In the genomic region with DNA sequence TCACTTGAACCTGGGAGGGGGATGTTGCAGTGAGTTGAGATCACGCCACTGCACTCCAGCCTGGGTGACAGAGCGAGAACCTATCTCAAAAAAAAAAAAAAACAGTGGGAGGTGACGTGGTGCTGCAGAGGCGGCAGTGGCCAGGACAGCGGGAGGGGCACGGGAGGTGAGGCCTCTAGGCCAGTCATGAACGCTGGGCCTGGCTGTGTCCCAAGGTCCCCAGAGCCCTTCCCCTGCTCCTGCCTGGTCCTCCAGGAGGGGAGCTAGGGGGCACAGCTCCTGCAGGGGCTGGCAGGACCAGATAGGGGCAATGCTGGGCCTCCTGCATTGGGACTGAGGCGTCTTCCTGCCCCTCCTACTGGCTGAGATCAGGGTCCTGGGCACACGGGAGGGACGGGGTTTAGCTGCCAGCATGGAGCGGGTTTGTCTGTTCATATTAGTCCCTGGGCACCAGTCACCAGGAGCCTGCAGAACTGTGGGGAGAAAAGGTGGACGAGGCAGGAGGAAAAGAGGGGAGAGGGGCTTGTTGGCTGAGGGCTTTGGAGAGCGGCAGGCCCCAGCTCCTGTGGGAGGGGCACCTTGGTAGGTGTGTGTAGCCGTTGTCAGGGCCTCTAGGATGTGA, we compare ENCODE assay signal across 29 cellular contexts. TPM values are rescaled to one million over a fixed set of nuclear protein-coding genes. Genes with fewer than 3 reads are reported as not detected.
DNase-seq lines count a peak whose midpoint lies in the region; ATAC-seq, FAIRE-seq and TF ChIP-seq lines count a peak whose summit lies in the region.
"Had no signal": no experiment of that assay in that cellular context is flagged by ENCODE, and none has a peak within 500 bp of the region (broad histone marks: within the 10 kb centered on the region; RNA-seq: fewer than 3 reads in every experiment).

No MANE protein-coding gene starts in this region.

- no peak overlapping the region for H3K4me3 Mint-ChIP-seq in nephron progenitor cell
- H3K4me3 Mint-ChIP-seq: activated CD8-positive, alpha-beta memory T cell treated with anti-CD3 and anti-CD28 coated beads, Interleukin-2, amount 10 ng/mL, durations not matched to agents 7 days and 5 days; activated T-cell treated with anti-CD3 and anti-CD28 coated beads, Interleukin-2, amount 50 U/mL, for 72 hours had no signal

- in situ Hi-C loops in HepG2 (cut with HindIII; ENCODE audit: extremely low pct_ligation_motif_present, low pct_unique_long_range_greater_than_20kb) = no loop called here

- peaks cover 20% of the 10 kb centered on the region for H3K36me3 Mint-ChIP-seq in nephron progenitor cell (ENCODE audit: low read depth)

- H3K27ac Mint-ChIP-seq in nephron progenitor cell = no peak overlapping the region
- H3K27ac Mint-ChIP-seq: activated CD8-positive, alpha-beta memory T cell treated with anti-CD3 and anti-CD28 coated beads, Interleukin-2, amount 10 ng/mL, durations not matched to agents 7 days and 5 days; activated T-cell treated with anti-CD3 and anti-CD28 coated beads, Interleukin-2, amount 50 U/mL, for 72 hours had no signal

- H3K9me3 Mint-ChIP-seq in nephron progenitor cell = no peaks in the 10 kb centered on the region
- H3K9me3 Mint-ChIP-seq: activated T-cell treated with anti-CD3 and anti-CD28 coated beads, Interleukin-2, amount 50 U/mL, for 72 hours; IgD-negative memory B cell had no signal

- peaks cover 13% of the 10 kb centered on the region; the same call in 1 of the 2 replicates for H4K20me1 ChIP-seq in HepG2 (ENCODE audit: insufficient read depth, low read length)

- no peak overlapping the region for H3K27ac ChIP-seq in right lobe of liver
- H3K27ac ChIP-seq in HepG2 (ENCODE audit: extremely low read length, insufficient read depth, low read length) = no peak overlapping the region
- H3K27ac ChIP-seq: A549, body of pancreas, left lung, Peyer's patch, thoracic aorta had no signal

- no peak overlapping the region for H2AFZ ChIP-seq in HepG2 (ENCODE audit: low read length)

- peaks cover 23% of the 10 kb centered on the region for H3K79me2 ChIP-seq in HepG2 (ENCODE audit: insufficient read depth, low read length)

- H3K9me3 ChIP-seq in right lobe of liver (no peaks in the 10 kb centered on the region), HepG2 (ENCODE audit: low read length) (no peaks in the 10 kb centered on the region)
- H3K9me3 ChIP-seq: A549, body of pancreas, left lung, Peyer's patch, thoracic aorta had no signal

- no peak for FAIRE-seq in HepG2 (lab: Jason Lieb, UNC)
- FAIRE-seq: A549, endothelial cell of umbilical vein, G401.6, H54 had no signal

- no peak for ATAC-seq in right lobe of liver
- ATAC-seq in HepG2 = no peak
- ATAC-seq: activated CD8-positive, alpha-beta memory T cell treated with anti-CD3 and anti-CD28 coated beads, Interleukin-2, amount 10 ng/mL, durations not matched to agents 7 days and 5 days; activated T-cell treated with anti-CD3 and anti-CD28 coated beads, Interleukin-2, amount 50 U/mL, for 72 hours; body of pancreas; left lung; stimulated activated naive CD8-positive, alpha-beta T cell treated with anti-CD3 and anti-CD28 coated beads, Interleukin-15, Interleukin-2, amounts not matched to agents 100 U/mL and 50 U/mL, for 24 hours had no signal

- no peaks in the 10 kb centered on the region for H3K27me3 ChIP-seq in right lobe of liver
- H3K27me3 ChIP-seq in HepG2 (ENCODE audit: control insufficient read depth in 1 of 2, insufficient read depth in 2 of 2, low read length in 2 of 2) = no peaks in the 10 kb centered on the region; a peak in 1 of 5 replicates
- H3K27me3 ChIP-seq: body of pancreas, dorsolateral prefrontal cortex, left lung, Peyer's patch had no signal

- POLR2A ChIA-PET in HepG2 (lab: Yijun Ruan, JAX) = interaction anchor here (1.0 to 3.4 kb wide), 2 partner anchors 11 to 40 kb away, joined by 3 to 24 read pairs; a partner anchor contains a TSS

- no peak overlapping the region for H3K9ac ChIP-seq in HepG2 (ENCODE audit: insufficient read depth, low read depth, low read length)

- TF ChIP-seq POLR2A in right lobe of liver (IDR thresholded peaks at IDR 0.05) (no peak), HepG2 (IDR thresholded peaks at IDR 0.05; ENCODE audit: insufficient read depth in 1 of 2, low read depth in 2 of 2, low read length in 2 of 2) (no peak), erythroblast (IDR thresholded peaks at IDR 0.05; ENCODE audit: low read length) (no peak)

- no peak overlapping the region for H3K4me2 ChIP-seq in HepG2 (ENCODE audit: low read depth, low read length)
- H3K4me2 ChIP-seq: A549 had no signal

- H3K4me3 ChIP-seq in right lobe of liver (no peak overlapping the region), HepG2 (replicated peaks in 1 of 3; ENCODE audit: insufficient read depth in 1 of 3, low read depth in 2 of 3, low read length in 3 of 3) (no peak overlapping the region)
- H3K4me3 ChIP-seq: A549, body of pancreas, dorsolateral prefrontal cortex, left lung, Peyer's patch, thoracic aorta had no signal

- peaks cover 24% of the 10 kb centered on the region for H3K4me1 Mint-ChIP-seq in nephron progenitor cell

- peaks cover 7% of the 10 kb centered on the region for H3K27me3 Mint-ChIP-seq in nephron progenitor cell (ENCODE audit: low read depth, poor library complexity)
- H3K27me3 Mint-ChIP-seq: activated CD8-positive, alpha-beta memory T cell treated with anti-CD3 and anti-CD28 coated beads, Interleukin-2, amount 10 ng/mL, durations not matched to agents 7 days and 5 days; IgD-negative memory B cell had no signal

- intact Hi-C loops in right lobe of liver (cut with DNase I) (loop anchor here (5.0 to 10.0 kb wide), 2 partner anchors 53 to 61 kb away; no protein-coding TSS in a partner anchor), HepG2 (cut with micrococcal nuclease; ENCODE audit: unreplicated experiment) (no loop called here)

- H3K4me1 ChIP-seq in right lobe of liver (peaks cover 0 to 10% (median 0%) of the 10 kb centered on the region in 4 donors), HepG2 (ENCODE audit: insufficient read depth, low read length) (peaks cover 22% of the 10 kb centered on the region)

- BruUV-seq in HepG2 (replicated peaks; lab: Mats Ljungman, UMichigan) = no TSS peak

- TF ChIP-seq EP300 in HepG2 (IDR thresholded peaks at IDR 0.05; ENCODE audit: low read depth in 2 of 2, low read length in 2 of 2) = no peak
- no peak for TF ChIP-seq EP300 in HepG2 (CRISPR knock-in tag; IDR thresholded peaks at IDR 0.05; ENCODE audit: borderline replicate concordance)

- TF ChIP-seq RAD21 in HepG2 (CRISPR knock-in tag; IDR thresholded peaks at IDR 0.05) = no peak

- TF ChIP-seq CTCF in right lobe of liver (IDR thresholded peaks at IDR 0.05) (no peak), HepG2 (CRISPR knock-in tag; IDR thresholded peaks at IDR 0.05) (no peak), nephron progenitor cell (IDR thresholded peaks at IDR 0.05) (no peak)

- H3K36me3 ChIP-seq in right lobe of liver = peaks cover 0 to 24% (median 8%) of the 10 kb centered on the region in 4 donors
- peaks cover 4 to 28% of the 10 kb centered on the region in 2 experiments; a peak in 4 of 5 replicates for H3K36me3 ChIP-seq in HepG2 (replicated peaks in 1 of 2; ENCODE audit: control insufficient read depth in 1 of 2, insufficient read depth in 2 of 2, low read length in 2 of 2)

- DNase-seq in right lobe of liver (peak in 2 of 3 donors; percentile 47 to 49), HepG2 (ENCODE audit: low spot score) (no peak), erythroblast (lab: John Stamatoyannopoulos, UW) (peak; percentile 61 to 70), activated T-cell treated with anti-CD3 and anti-CD28 coated beads for 4 hours (no peak), nephron progenitor cell (no peak), CD1c-positive myeloid dendritic cell (ENCODE audit: extremely low spot score) (no peak)
- DNase-seq: activated CD4-positive, alpha-beta T cell treated with anti-CD3 and anti-CD28 coated beads, Interleukin-2, amount 50 U/mL, for 1 hour; activated CD8-positive, alpha-beta memory T cell treated with anti-CD3 and anti-CD28 coated beads, Interleukin-2, amount 10 ng/mL, durations not matched to agents 7 days and 5 days; activated naive CD4-positive, alpha-beta T cell; activated T-cell treated with anti-CD3 and anti-CD28 coated beads, Interleukin-2, amount 50 U/mL, for 72 hours; cerebellar nuclear complex; DMS53; dorsolateral prefrontal cortex; left lung; NCI-H1105; NCI-H1930; NCI-H526 treated with DMSO at 0.1 percent for 48 hours; nucleus accumbens; stimulated activated naive CD8-positive, alpha-beta T cell treated with anti-CD3 and anti-CD28 coated beads, Interleukin-15, Interleukin-2, amounts not matched to agents 100 U/mL and 50 U/mL, for 24 hours; SW 1271; T-helper 9 cell had no signal

- CTCF ChIA-PET in HepG2 (lab: Yijun Ruan, JAX; ENCODE audit: low intra/inter-chr PET ratio, low total read pairs) = no interaction called here

- WGBS in right lobe of liver (ENCODE audit: insufficient coverage, low coverage, low lambda C conversion rate, missing lambda C conversion rate) = 88% methylated on average over 6 of the region's 14 CpGs
- WGBS in HepG2 (ENCODE audit: low lambda C conversion rate) = 98% methylated on average over 14 of the region's 14 CpGs

RNA-seq across cellular contexts. Expression of a gene that starts 4.5 kb away (rescaled TPM):
- 10 to 100 TPM in 5 of 6 experiments, 1 to 10 TPM in 1; 9.7 to 22.1 (median 15.6) TPM for total RNA-seq in right lobe of liver
- 8.7 and 10.8 TPM in 2 replicates for total RNA-seq in HepG2 (2016; rRNA removed; fragmentation: Illumina TruSeq; extraction: Trizol)
- total RNA-seq in HepG2 (2016; cell fraction: cytosol; rRNA removed; fragmentation: Illumina TruSeq; extraction: Trizol; ENCODE audit: low read depth) = 3.9 and 4.1 TPM in 2 replicates
- total RNA-seq in HepG2 (2016; cell fraction: insoluble cytoplasmic fraction; rRNA removed; fragmentation: Illumina TruSeq; extraction: Trizol) = 7.6 and 11.7 TPM in 2 replicates
- total RNA-seq in HepG2 (2016; cell fraction: membrane; rRNA removed; fragmentation: Illumina TruSeq; extraction: Trizol) = 11.5 and 13.1 TPM in 2 replicates
- 8.3 and 8.5 TPM in 2 replicates for total RNA-seq in HepG2 (2016; cell fraction: nucleus; rRNA removed; fragmentation: Illumina TruSeq; extraction: Trizol)
- 9.0 and 14.8 TPM in 2 replicates for polyA plus RNA-seq in HepG2 (2011; rRNA removed)
- polyA plus RNA-seq in HepG2 (2011; cell fraction: cytosol; rRNA removed) = 8.8 and 11.2 TPM in 2 replicates
- polyA plus RNA-seq in HepG2 (2011; cell fraction: nucleus; rRNA removed) = 42.0 and 50.6 TPM in 2 replicates
- polyA plus RNA-seq in HepG2 (2012) = 17.3 and 19.9 TPM in 2 replicates
- 3.9 and 4.4 TPM in 2 replicates for polyA plus RNA-seq in HepG2 (2016; cell fraction: cytosol; fragmentation: Illumina TruSeq; extraction: Trizol; ENCODE audit: low read depth)
- 10.5 and 15.1 TPM in 2 replicates for polyA plus RNA-seq in HepG2 (2016; cell fraction: insoluble cytoplasmic fraction; fragmentation: Illumina TruSeq; extraction: Trizol; ENCODE audit: low read depth)
- 8.5 and 10.6 TPM in 2 replicates for polyA plus RNA-seq in HepG2 (2016; cell fraction: membrane; fragmentation: Illumina TruSeq; extraction: Trizol; ENCODE audit: low read depth)
- 25.7 and 31.5 TPM in 2 replicates for polyA plus RNA-seq in HepG2 (2016; cell fraction: nucleus; fragmentation: Illumina TruSeq; extraction: Trizol; ENCODE audit: insufficient read depth, low read depth)
- 17.6 and 23.5 TPM in 2 replicates for polyA minus RNA-seq in HepG2 (2011; rRNA and poly(A)+ RNA removed; ENCODE audit: low replicate concordance)
- 10.0 and 13.0 TPM in 2 replicates for polyA minus RNA-seq in HepG2 (2011; cell fraction: cytosol; rRNA and poly(A)+ RNA removed)
- polyA minus RNA-seq in HepG2 (2011; cell fraction: nucleus; rRNA and poly(A)+ RNA removed) = 11.2 and 11.7 TPM in 2 replicates

RNA-seq across cellular contexts. Expression of a gene that starts 6.4 kb away (rescaled TPM):
- 1 to 10 TPM in 3 of 6 experiments, under 1 TPM in 3; 0.42 to 2.9 (median 1.3) TPM for total RNA-seq in right lobe of liver
- total RNA-seq in HepG2 (2016; rRNA removed; fragmentation: Illumina TruSeq; extraction: Trizol) = 0.83 and 1.0 TPM in 2 replicates
- 3.2 and 3.7 TPM in 2 replicates for total RNA-seq in HepG2 (2016; cell fraction: cytosol; rRNA removed; fragmentation: Illumina TruSeq; extraction: Trizol; ENCODE audit: low read depth)
- total RNA-seq in HepG2 (2016; cell fraction: insoluble cytoplasmic fraction; rRNA removed; fragmentation: Illumina TruSeq; extraction: Trizol) = 0.56 and 1.1 TPM in 2 replicates
- total RNA-seq in HepG2 (2016; cell fraction: membrane; rRNA removed; fragmentation: Illumina TruSeq; extraction: Trizol) = 1.6 and 2.1 TPM in 2 replicates
- 0.81 TPM in 1 of 2 replicates, not detected in the other for total RNA-seq in HepG2 (2016; cell fraction: nucleus; rRNA removed; fragmentation: Illumina TruSeq; extraction: Trizol)
- polyA plus RNA-seq in HepG2 (2011; rRNA removed) = 0.14 and 0.20 TPM in 2 replicates
- 0.25 and 0.55 TPM in 2 replicates for polyA plus RNA-seq in HepG2 (2011; cell fraction: cytosol; rRNA removed)
- polyA plus RNA-seq in HepG2 (2011; cell fraction: nucleus; rRNA removed) = 1.0 and 1.6 TPM in 2 replicates
- polyA plus RNA-seq in HepG2 (2012) = 0.25 and 0.69 TPM in 2 replicates
- 7.2 and 8.1 TPM in 2 replicates for polyA plus RNA-seq in HepG2 (2016; cell fraction: cytosol; fragmentation: Illumina TruSeq; extraction: Trizol; ENCODE audit: low read depth)
- polyA plus RNA-seq in HepG2 (2016; cell fraction: insoluble cytoplasmic fraction; fragmentation: Illumina TruSeq; extraction: Trizol; ENCODE audit: low read depth) = 0.49 and 1.4 TPM in 2 replicates
- polyA plus RNA-seq in HepG2 (2016; cell fraction: membrane; fragmentation: Illumina TruSeq; extraction: Trizol; ENCODE audit: low read depth) = 4.1 and 4.2 TPM in 2 replicates
- polyA plus RNA-seq in HepG2 (2016; cell fraction: nucleus; fragmentation: Illumina TruSeq; extraction: Trizol; ENCODE audit: insufficient read depth, low read depth) = 0.90 and 1.3 TPM in 2 replicates
- 0.30 and 1.5 TPM in 2 replicates for polyA minus RNA-seq in HepG2 (2011; rRNA and poly(A)+ RNA removed; ENCODE audit: low replicate concordance)
- polyA minus RNA-seq in HepG2 (2011; cell fraction: cytosol; rRNA and poly(A)+ RNA removed) = not detected in 2 replicates
- polyA minus RNA-seq in HepG2 (2011; cell fraction: nucleus; rRNA and poly(A)+ RNA removed) = not detected in 2 replicates
- total RNA-seq: endothelial cell of umbilical vein, Peyer's patch, thoracic aorta had no signal
- polyA plus RNA-seq: IgD-negative memory B cell had no signal

RNA-seq across cellular contexts. Expression of a gene that starts 11.9 kb away (rescaled TPM):
- total RNA-seq in right lobe of liver (1 to 10 TPM; 3.5 to 7.8 (median 5.2) TPM), HepG2 (2016; rRNA removed; fragmentation: Illumina TruSeq; extraction: Trizol) (9.5 and 10.2 TPM in 2 replicates)
- 3.3 and 4.0 TPM in 2 replicates for total RNA-seq in HepG2 (2016; cell fraction: cytosol; rRNA removed; fragmentation: Illumina TruSeq; extraction: Trizol; ENCODE audit: low read depth)
- total RNA-seq in HepG2 (2016; cell fraction: insoluble cytoplasmic fraction; rRNA removed; fragmentation: Illumina TruSeq; extraction: Trizol) = 8.2 and 10.9 TPM in 2 replicates
- 6.9 and 7.4 TPM in 2 replicates for total RNA-seq in HepG2 (2016; cell fraction: membrane; rRNA removed; fragmentation: Illumina TruSeq; extraction: Trizol)
- total RNA-seq in HepG2 (2016; cell fraction: nucleus; rRNA removed; fragmentation: Illumina TruSeq; extraction: Trizol) = 3.7 and 5.2 TPM in 2 replicates
- polyA plus RNA-seq in HepG2 (2011; rRNA removed) = 12.7 and 14.9 TPM in 2 replicates
- polyA plus RNA-seq in HepG2 (2011; cell fraction: cytosol; rRNA removed) = 8.4 and 15.7 TPM in 2 replicates
- polyA plus RNA-seq in HepG2 (2011; cell fraction: nucleus; rRNA removed) = 12.8 and 13.8 TPM in 2 replicates
- 11.7 and 16.4 TPM in 2 replicates for polyA plus RNA-seq in HepG2 (2012)
- polyA plus RNA-seq in HepG2 (2016; cell fraction: cytosol; fragmentation: Illumina TruSeq; extraction: Trizol; ENCODE audit: low read depth) = 3.7 and 4.1 TPM in 2 replicates
- polyA plus RNA-seq in HepG2 (2016; cell fraction: insoluble cytoplasmic fraction; fragmentation: Illumina TruSeq; extraction: Trizol; ENCODE audit: low read depth) = 11.2 and 15.9 TPM in 2 replicates
- 6.9 and 8.4 TPM in 2 replicates for polyA plus RNA-seq in HepG2 (2016; cell fraction: membrane; fragmentation: Illumina TruSeq; extraction: Trizol; ENCODE audit: low read depth)
- 13.1 and 13.7 TPM in 2 replicates for polyA plus RNA-seq in HepG2 (2016; cell fraction: nucleus; fragmentation: Illumina TruSeq; extraction: Trizol; ENCODE audit: insufficient read depth, low read depth)
- polyA minus RNA-seq in HepG2 (2011; rRNA and poly(A)+ RNA removed; ENCODE audit: low replicate concordance) = 8.5 and 12.6 TPM in 2 replicates
- polyA minus RNA-seq in HepG2 (2011; cell fraction: cytosol; rRNA and poly(A)+ RNA removed) = 7.2 and 7.8 TPM in 2 replicates
- polyA minus RNA-seq in HepG2 (2011; cell fraction: nucleus; rRNA and poly(A)+ RNA removed) = 1.7 and 4.4 TPM in 2 replicates

RNA-seq across cellular contexts. Expression of a gene that starts 17.7 kb away (rescaled TPM):
- under 1 TPM in 2 of 6 experiments, not detected in 4; 0.18 to 0.49 TPM for total RNA-seq in right lobe of liver
- 0.11 and 0.36 TPM in 2 replicates for total RNA-seq in HepG2 (2016; rRNA removed; fragmentation: Illumina TruSeq; extraction: Trizol)
- 0.35 and 0.71 TPM in 2 replicates for total RNA-seq in HepG2 (2016; cell fraction: cytosol; rRNA removed; fragmentation: Illumina TruSeq; extraction: Trizol; ENCODE audit: low read depth)
- 0.15 and 0.26 TPM in 2 replicates for total RNA-seq in HepG2 (2016; cell fraction: insoluble cytoplasmic fraction; rRNA removed; fragmentation: Illumina TruSeq; extraction: Trizol)
- total RNA-seq in HepG2 (2016; cell fraction: membrane; rRNA removed; fragmentation: Illumina TruSeq; extraction: Trizol) = 0.71 and 0.83 TPM in 2 replicates
- not detected in 2 replicates for total RNA-seq in HepG2 (2016; cell fraction: nucleus; rRNA removed; fragmentation: Illumina TruSeq; extraction: Trizol)
- 0.12 TPM in 1 of 2 replicates, not detected in the other for polyA plus RNA-seq in HepG2 (2011; rRNA removed)
- polyA plus RNA-seq in HepG2 (2011; cell fraction: cytosol; rRNA removed) = 0.09 and 0.27 TPM in 2 replicates
- 0.13 and 0.17 TPM in 2 replicates for polyA plus RNA-seq in HepG2 (2011; cell fraction: nucleus; rRNA removed)
- not detected in 2 replicates for polyA plus RNA-seq in HepG2 (2012)
- 4.0 and 4.4 TPM in 2 replicates for polyA plus RNA-seq in HepG2 (2016; cell fraction: cytosol; fragmentation: Illumina TruSeq; extraction: Trizol; ENCODE audit: low read depth)
- polyA plus RNA-seq in HepG2 (2016; cell fraction: insoluble cytoplasmic fraction; fragmentation: Illumina TruSeq; extraction: Trizol; ENCODE audit: low read depth) = 1.2 and 1.6 TPM in 2 replicates
- 3.9 and 4.4 TPM in 2 replicates for polyA plus RNA-seq in HepG2 (2016; cell fraction: membrane; fragmentation: Illumina TruSeq; extraction: Trizol; ENCODE audit: low read depth)
- 0.75 and 1.4 TPM in 2 replicates for polyA plus RNA-seq in HepG2 (2016; cell fraction: nucleus; fragmentation: Illumina TruSeq; extraction: Trizol; ENCODE audit: insufficient read depth, low read depth)
- polyA minus RNA-seq in HepG2 (2011; rRNA and poly(A)+ RNA removed; ENCODE audit: low replicate concordance) = 0.12 and 1.4 TPM in 2 replicates
- 0.62 TPM in 1 of 2 replicates, not detected in the other for polyA minus RNA-seq in HepG2 (2011; cell fraction: cytosol; rRNA and poly(A)+ RNA removed)
- 0.39 TPM in 1 of 2 replicates, not detected in the other for polyA minus RNA-seq in HepG2 (2011; cell fraction: nucleus; rRNA and poly(A)+ RNA removed)
- polyA plus RNA-seq: IgD-negative memory B cell had no signal

RNA-seq across cellular contexts. Expression of a gene that starts 19.9 kb away (rescaled TPM):
- total RNA-seq in right lobe of liver (1 to 10 TPM; 1.5 to 9.6 (median 3.5) TPM), HepG2 (2016; rRNA removed; fragmentation: Illumina TruSeq; extraction: Trizol) (4.0 and 8.0 TPM in 2 replicates)
- total RNA-seq in HepG2 (2016; cell fraction: cytosol; rRNA removed; fragmentation: Illumina TruSeq; extraction: Trizol; ENCODE audit: low read depth) = 0.97 and 1.0 TPM in 2 replicates
- 4.0 and 9.1 TPM in 2 replicates for total RNA-seq in HepG2 (2016; cell fraction: insoluble cytoplasmic fraction; rRNA removed; fragmentation: Illumina TruSeq; extraction: Trizol)
- total RNA-seq in HepG2 (2016; cell fraction: membrane; rRNA removed; fragmentation: Illumina TruSeq; extraction: Trizol) = 2.2 and 3.4 TPM in 2 replicates
- total RNA-seq in HepG2 (2016; cell fraction: nucleus; rRNA removed; fragmentation: Illumina TruSeq; extraction: Trizol) = 7.5 and 8.2 TPM in 2 replicates
- polyA plus RNA-seq in HepG2 (2011; rRNA removed) = 10.3 and 14.6 TPM in 2 replicates
- 6.6 and 7.8 TPM in 2 replicates for polyA plus RNA-seq in HepG2 (2011; cell fraction: cytosol; rRNA removed)
- 7.6 and 8.4 TPM in 2 replicates for polyA plus RNA-seq in HepG2 (2011; cell fraction: nucleus; rRNA removed)
- polyA plus RNA-seq in HepG2 (2012) = 10.1 and 12.0 TPM in 2 replicates
- 0.41 and 0.42 TPM in 2 replicates for polyA plus RNA-seq in HepG2 (2016; cell fraction: cytosol; fragmentation: Illumina TruSeq; extraction: Trizol; ENCODE audit: low read depth)
- polyA plus RNA-seq in HepG2 (2016; cell fraction: insoluble cytoplasmic fraction; fragmentation: Illumina TruSeq; extraction: Trizol; ENCODE audit: low read depth) = 2.8 and 3.6 TPM in 2 replicates
- 0.65 and 1.00 TPM in 2 replicates for polyA plus RNA-seq in HepG2 (2016; cell fraction: membrane; fragmentation: Illumina TruSeq; extraction: Trizol; ENCODE audit: low read depth)
- 8.0 and 10.3 TPM in 2 replicates for polyA plus RNA-seq in HepG2 (2016; cell fraction: nucleus; fragmentation: Illumina TruSeq; extraction: Trizol; ENCODE audit: insufficient read depth, low read depth)
- 13.5 and 26.2 TPM in 2 replicates for polyA minus RNA-seq in HepG2 (2011; rRNA and poly(A)+ RNA removed; ENCODE audit: low replicate concordance)
- polyA minus RNA-seq in HepG2 (2011; cell fraction: cytosol; rRNA and poly(A)+ RNA removed) = 10.5 and 13.4 TPM in 2 replicates
- polyA minus RNA-seq in HepG2 (2011; cell fraction: nucleus; rRNA and poly(A)+ RNA removed) = 5.5 and 7.0 TPM in 2 replicates
- total RNA-seq: activated CD8-positive, alpha-beta memory T cell treated with anti-CD3 and anti-CD28 coated beads, Interleukin-2, amount 10 ng/mL, durations not matched to agents 7 days and 5 days; activated T-cell treated with anti-CD3 and anti-CD28 coated beads, Interleukin-2, amount 50 U/mL, for 72 hours had no signal
- polyA plus RNA-seq: IgD-negative memory B cell had no signal

Comparison
In these comparisons a context has a peak if more than half of its experiments do, and no peak if none do; other contexts are left out.
1. DNase-seq: peak in right lobe of liver (2 of 3) and erythroblast (2 of 2); none in HepG2 (single experiment), activated T-cell treated with anti-CD3 and anti-CD28 coated beads for 4 hours (single experiment), nephron progenitor cell (single experiment) and CD1c-positive myeloid dendritic cell (single experiment).